8 cellular contexts compared by ENCODE assay signal in the genomic region with DNA sequence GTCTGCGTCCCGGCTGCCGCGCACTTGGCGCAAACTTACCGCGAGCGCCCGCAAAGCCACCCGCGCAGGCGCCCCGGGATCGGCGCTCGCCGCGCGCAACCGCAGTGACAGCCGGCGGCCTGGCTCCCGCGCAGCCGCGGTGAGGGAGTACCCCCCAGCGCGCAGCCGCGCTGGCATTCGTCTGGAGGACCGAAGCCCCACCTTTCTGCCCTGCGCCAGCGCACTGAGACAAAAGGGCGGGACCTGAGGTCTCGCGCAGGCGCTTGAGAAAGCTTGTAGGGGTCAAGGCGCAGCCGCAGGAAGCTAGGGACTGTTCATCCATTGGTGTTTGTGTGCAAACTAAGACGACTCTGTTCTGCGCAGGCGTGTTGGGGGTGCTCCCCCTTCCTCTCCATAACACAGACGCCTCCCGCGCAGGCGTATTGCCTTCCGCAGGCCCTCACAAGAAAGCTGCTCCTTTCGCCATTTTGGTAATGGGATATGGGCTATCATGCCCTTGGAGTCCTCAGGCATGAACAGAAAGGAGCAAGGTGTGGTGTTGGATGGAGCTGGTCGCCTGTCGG. TPM values are rescaled to one million over a fixed set of nuclear protein-coding genes. Genes with fewer than 3 reads are reported as not detected.
DNase-seq lines count a peak whose midpoint lies in the region; ATAC-seq, FAIRE-seq and TF ChIP-seq lines count a peak whose summit lies in the region.

A gene (minus strand): TSS at position 91 of the 563 bp plus-strand sequence. CDS start 558 bp downstream, outside the sequence.

- in situ Hi-C loops in astrocyte of the cerebellum (cut with HindIII; ENCODE audit: low sequenced_read_pairs), result no loop called here

- peak within 1 kb of the TSS; percentile 92 for H3K4me2 ChIP-seq in hepatocyte

- H3K9me2 ChIP-seq in hepatocyte (replicated peaks; ENCODE audit: insufficient read depth), result no peaks in the 10 kb centered on the region

- peak; percentile 53 for ATAC-seq in HG02981 (IDR thresholded peaks at IDR 0.05; ENCODE audit: unreplicated experiment)

- H3K27ac ChIP-seq in hepatocyte, result peak within 1 kb of the TSS; percentile 94

- TF ChIP-seq CTCF in astrocyte of the cerebellum (IDR thresholded peaks at IDR 0.05; ENCODE audit: low read depth, low read length, missing control alignments) (no peak), hepatocyte (IDR thresholded peaks at IDR 0.05; ENCODE audit: poor library complexity) (no peak), D721Med (IDR thresholded peaks at IDR 0.05; ENCODE audit: insufficient read depth, missing control alignments) (no peak)

- peaks cover 18% of the 10 kb centered on the region for H4K20me1 ChIP-seq in hepatocyte (ENCODE audit: insufficient read depth, poor library complexity, severe bottlenecking)

- WGBS in hepatocyte (ENCODE audit: low lambda C conversion rate, missing lambda C conversion rate), result 1% methylated on average over 38 of the region's 51 CpGs

- H3K9me3 ChIP-seq in hepatocyte (ENCODE audit: low read depth), result no peaks in the 10 kb centered on the region

- no peaks in the 10 kb centered on the region for H3K36me3 ChIP-seq in hepatocyte (replicated peaks; ENCODE audit: insufficient read depth, low read depth)

- peaks cover 17% of the 10 kb centered on the region for H3K4me1 ChIP-seq in hepatocyte (ENCODE audit: insufficient read depth)

- H3K27me3 ChIP-seq in hepatocyte, result no peaks in the 10 kb centered on the region

- peak within 1 kb of the TSS; percentile 93 for H3K4me3 ChIP-seq in astrocyte of the cerebellum (ENCODE audit: low read depth, low read length)
- peak within 1 kb of the TSS; percentile 92 for H3K4me3 ChIP-seq in hepatocyte

- FAIRE-seq in GM18507 (lab: Jason Lieb, UNC) (no peak), D721Med (lab: Jason Lieb, UNC) (no peak)

- DNase-seq in GM18507 (ENCODE audit: extremely low spot score, insufficient read length, low read depth), result peak; percentile 91
- peak; percentile 98 for DNase-seq in NCI-H2029 treated with DMSO at 0.1 percent for 48 hours (lab: John Stamatoyannopoulos, UW)
- peak; percentile 98 for DNase-seq in T-helper 9 cell
- DNase-seq in astrocyte of the cerebellum (ENCODE audit: low read depth), result peak; percentile 100
- peak; percentile 100 for DNase-seq in hepatocyte (ENCODE audit: low spot score)
- peak; percentile 100 for DNase-seq in renal cortical epithelial cell (ENCODE audit: low read depth)
- DNase-seq in D721Med (ENCODE audit: insufficient read length, low spot score), result no peak

- H2AFZ ChIP-seq in hepatocyte, result peak within 1 kb of the TSS; percentile 26

- peaks cover 45% of the 10 kb centered on the region for H3K79me2 ChIP-seq in hepatocyte

RNA-seq across cellular contexts. Expression of the gene that starts here (rescaled TPM):
- total RNA-seq in hepatocyte (18.2 and 19.0 TPM in 2 replicates), renal cortical epithelial cell (12.9 and 47.0 TPM in 2 replicates)
- 10.0 and 12.1 TPM in 2 replicates for polyA plus RNA-seq in hepatocyte
